Comparison of ENCODE assay signal across 34 cellular contexts in the genomic region with DNA sequence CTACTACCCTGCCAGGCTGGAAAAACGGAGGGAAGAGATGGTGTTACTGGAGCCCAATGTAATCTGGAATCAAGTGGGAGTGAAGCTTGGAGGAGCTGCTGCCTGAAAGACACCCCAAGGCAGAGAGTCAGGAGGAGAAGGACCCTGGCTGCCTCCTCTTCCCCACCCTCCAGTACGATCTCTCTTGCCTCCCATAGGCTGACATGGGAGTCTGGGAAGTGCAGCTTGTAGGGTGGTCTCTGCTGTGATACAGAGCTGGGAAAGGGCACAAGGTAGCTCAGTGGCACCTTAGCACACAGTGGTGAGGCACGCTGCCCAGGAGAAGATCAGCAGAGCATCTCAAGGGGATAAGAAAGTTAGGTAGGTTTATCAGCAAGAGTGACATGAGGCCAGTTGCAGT. TPM values are rescaled to one million over a fixed set of nuclear protein-coding genes. Genes with fewer than 3 reads are reported as not detected.
"Had no signal": no experiment of that assay in that cellular context is flagged by ENCODE, and none has a peak within 500 bp of the region (broad histone marks: within the 10 kb centered on the region; RNA-seq: fewer than 3 reads in every experiment).

No MANE protein-coding gene starts in this region.

- H3K9me3 ChIP-seq: adrenal gland, body of pancreas, breast epithelium had no signal

- H3K36me3 Mint-ChIP-seq: activated CD8-positive, alpha-beta memory T cell treated with anti-CD3 and anti-CD28 coated beads, Interleukin-2, amount 10 ng/mL, durations not matched to agents 7 days and 5 days; activated naive CD4-positive, alpha-beta T cell treated with anti-CD3 and anti-CD28 coated beads, Interleukin-2, amount 50 U/mL, for 72 hours; activated naive CD8-positive, alpha-beta T cell treated with anti-CD3 and anti-CD28 coated beads, Interleukin-2, amount 10 ng/mL, durations not matched to agents 7 days and 5 days had no signal

- H3K4me3 ChIP-seq: adrenal gland, body of pancreas, breast epithelium had no signal

- H3K36me3 ChIP-seq: adrenal gland, brain microvascular endothelial cell, breast epithelium had no signal

- H3K4me1 ChIP-seq: adrenal gland, body of pancreas, breast epithelium had no signal

- H3K27me3 ChIP-seq: adrenal gland, body of pancreas, brain microvascular endothelial cell had no signal

- H3K27me3 Mint-ChIP-seq: activated CD8-positive, alpha-beta memory T cell treated with anti-CD3 and anti-CD28 coated beads, Interleukin-2, amount 10 ng/mL, durations not matched to agents 7 days and 5 days had no signal

- DNase-seq: activated B cell treated with CpG ODN at 0.5 μM for 24 hours; activated CD4-positive, alpha-beta memory T cell treated with anti-CD3 and anti-CD28 coated beads, Interleukin-2, amount 10 ng/mL, durations not matched to agents 7 days and 5 days; activated CD4-positive, alpha-beta T cell treated with anti-CD3 and anti-CD28 coated beads for 4 hours; activated CD4-positive, alpha-beta T cell treated with anti-CD3 and anti-CD28 coated beads, Interleukin-2, amount 10 ng/mL, durations not matched to agents 24 days and 14 days; activated CD4-positive, alpha-beta T cell treated with anti-CD3 and anti-CD28 coated beads, Interleukin-2, amount 50 U/mL, for 48 hours; activated CD4-positive, CD25-positive, alpha-beta regulatory T cell treated with anti-CD3 and anti-CD28 coated beads, Interleukin-2, amount 50 U/mL, for 72 hours; activated CD8-positive, alpha-beta memory T cell treated with anti-CD3 and anti-CD28 coated beads for 24 hours; activated CD8-positive, alpha-beta memory T cell treated with anti-CD3 and anti-CD28 coated beads, Interleukin-2, amount 10 ng/mL, durations not matched to agents 7 days and 5 days; activated CD8-positive, alpha-beta memory T cell treated with anti-CD3 and anti-CD28 coated beads, Interleukin-2, amount 50 U/mL, for 48 hours; activated CD8-positive, alpha-beta T cell treated with anti-CD3 and anti-CD28 coated beads, Interleukin-2, amount 10 ng/mL, durations not matched to agents 7 days and 5 days; activated gamma-delta T cell treated with Interleukin-2 at 50 U/mL for 16 hours; activated naive CD4-positive, alpha-beta T cell; activated naive CD4-positive, alpha-beta T cell treated with anti-CD3 and anti-CD28 coated beads for 36 hours; activated naive CD4-positive, alpha-beta T cell treated with anti-CD3 and anti-CD28 coated beads, Interleukin-2, amount 50 U/mL, for 16 hours; activated naive CD8-positive, alpha-beta T cell treated with anti-CD3 and anti-CD28 coated beads, Interleukin-2, amount 10 ng/mL, durations not matched to agents 7 days and 5 days; activated T-cell treated with anti-CD3 and anti-CD28 coated beads, Interleukin-2, amount 50 U/mL, for 24 hours; activated T-cell treated with anti-CD3 and anti-CD28 coated beads, Interleukin-2, amount 50 U/mL, for 48 hours; adrenal gland; amniotic stem cell; aorta; body of pancreas; brain microvascular endothelial cell; central memory CD4-positive, alpha-beta T cell; SW 1271; T-helper 1 cell; T-helper 2 cell; T-helper 9 cell had no signal

- H3K27ac Mint-ChIP-seq: activated B cell treated with CpG ODN at 0.5 μM for 24 hours; activated CD4-positive, alpha-beta memory T cell treated with anti-CD3 and anti-CD28 coated beads, Interleukin-2, amount 10 ng/mL, durations not matched to agents 7 days and 5 days; activated CD4-positive, alpha-beta T cell treated with anti-CD3 and anti-CD28 coated beads, Interleukin-2, amount 10 ng/mL, durations not matched to agents 24 days and 14 days; activated CD8-positive, alpha-beta memory T cell treated with anti-CD3 and anti-CD28 coated beads, Interleukin-2, amount 10 ng/mL, durations not matched to agents 7 days and 5 days; activated CD8-positive, alpha-beta T cell treated with anti-CD3 and anti-CD28 coated beads, Interleukin-2, amount 10 ng/mL, durations not matched to agents 7 days and 5 days; activated naive CD4-positive, alpha-beta T cell treated with anti-CD3 and anti-CD28 coated beads for 36 hours; activated naive CD8-positive, alpha-beta T cell treated with anti-CD3 and anti-CD28 coated beads, Interleukin-2, amount 10 ng/mL, durations not matched to agents 7 days and 5 days; activated T-cell treated with anti-CD3 and anti-CD28 coated beads, Interleukin-2, amount 50 U/mL, for 24 hours; activated T-helper 17 cell treated with anti-CD3 and anti-CD28 coated beads, Interleukin-2, amount 50 U/mL, for 72 hours; T-helper 1 cell treated with Interleukin-12 subunit alpha and Interleukin-12 subunit beta and Interleukin-4 antibody, amounts not matched to agents 30 μg/mL and 1 μg/mL, for 36 hours; T-helper 2 cell treated with Interferon-gamma antibody and Interleukin-4, amounts not matched to agents 5 μg/mL and 100 μg/mL, for 36 hours had no signal

- ATAC-seq: activated CD8-positive, alpha-beta memory T cell treated with anti-CD3 and anti-CD28 coated beads, Interleukin-2, amount 10 ng/mL, durations not matched to agents 7 days and 5 days; activated CD8-positive, alpha-beta T cell treated with anti-CD3 and anti-CD28 coated beads, Interleukin-2, amount 10 ng/mL, durations not matched to agents 7 days and 5 days; activated naive CD4-positive, alpha-beta T cell treated with anti-CD3 and anti-CD28 coated beads, Interleukin-2, amount 50 U/mL, for 72 hours; activated T-helper 17 cell treated with anti-CD3 and anti-CD28 coated beads, Interleukin-2, amount 50 U/mL, for 72 hours; body of pancreas had no signal

- H3K4me3 Mint-ChIP-seq: activated B cell treated with CpG ODN at 0.5 μM for 24 hours; activated CD4-positive, alpha-beta memory T cell treated with anti-CD3 and anti-CD28 coated beads, Interleukin-2, amount 10 ng/mL, durations not matched to agents 7 days and 5 days; activated CD4-positive, alpha-beta T cell treated with anti-CD3 and anti-CD28 coated beads, Interleukin-2, amount 10 ng/mL, durations not matched to agents 24 days and 14 days; activated CD8-positive, alpha-beta memory T cell treated with anti-CD3 and anti-CD28 coated beads, Interleukin-2, amount 10 ng/mL, durations not matched to agents 7 days and 5 days; activated CD8-positive, alpha-beta T cell treated with anti-CD3 and anti-CD28 coated beads, Interleukin-2, amount 10 ng/mL, durations not matched to agents 7 days and 5 days; activated naive CD4-positive, alpha-beta T cell treated with anti-CD3 and anti-CD28 coated beads for 36 hours; activated naive CD8-positive, alpha-beta T cell treated with anti-CD3 and anti-CD28 coated beads, Interleukin-2, amount 10 ng/mL, durations not matched to agents 7 days and 5 days; activated T-cell treated with anti-CD3 and anti-CD28 coated beads, Interleukin-2, amount 50 U/mL, for 24 hours; activated T-helper 17 cell treated with anti-CD3 and anti-CD28 coated beads, Interleukin-2, amount 50 U/mL, for 72 hours; T-helper 1 cell treated with Interleukin-12 subunit alpha and Interleukin-12 subunit beta and Interleukin-4 antibody, amounts not matched to agents 30 μg/mL and 1 μg/mL, for 36 hours; T-helper 2 cell treated with Interferon-gamma antibody and Interleukin-4, amounts not matched to agents 5 μg/mL and 100 μg/mL, for 36 hours had no signal

- H3K9me3 Mint-ChIP-seq: activated B cell treated with CpG ODN at 0.5 μM for 24 hours; activated CD4-positive, alpha-beta memory T cell treated with anti-CD3 and anti-CD28 coated beads, Interleukin-2, amount 10 ng/mL, durations not matched to agents 7 days and 5 days; activated CD4-positive, alpha-beta T cell treated with anti-CD3 and anti-CD28 coated beads, Interleukin-2, amount 10 ng/mL, durations not matched to agents 24 days and 14 days; activated naive CD4-positive, alpha-beta T cell treated with anti-CD3 and anti-CD28 coated beads for 36 hours; activated naive CD4-positive, alpha-beta T cell treated with anti-CD3 and anti-CD28 coated beads, Interleukin-2, amount 50 U/mL, for 72 hours; activated naive CD8-positive, alpha-beta T cell treated with anti-CD3 and anti-CD28 coated beads, Interleukin-2, amount 10 ng/mL, durations not matched to agents 7 days and 5 days; activated T-cell treated with anti-CD3 and anti-CD28 coated beads, Interleukin-2, amount 50 U/mL, for 24 hours; activated T-helper 17 cell treated with anti-CD3 and anti-CD28 coated beads, Interleukin-2, amount 50 U/mL, for 72 hours; T-helper 1 cell treated with Interleukin-12 subunit alpha and Interleukin-12 subunit beta and Interleukin-4 antibody, amounts not matched to agents 30 μg/mL and 1 μg/mL, for 36 hours; T-helper 2 cell treated with Interferon-gamma antibody and Interleukin-4, amounts not matched to agents 5 μg/mL and 100 μg/mL, for 36 hours had no signal

- H3K27ac ChIP-seq: adrenal gland, body of pancreas, brain microvascular endothelial cell, breast epithelium, VCaP had no signal

- H3K4me1 Mint-ChIP-seq: activated B cell treated with CpG ODN at 0.5 μM for 24 hours; activated CD4-positive, alpha-beta memory T cell treated with anti-CD3 and anti-CD28 coated beads, Interleukin-2, amount 10 ng/mL, durations not matched to agents 7 days and 5 days; activated CD4-positive, alpha-beta T cell treated with anti-CD3 and anti-CD28 coated beads, Interleukin-2, amount 10 ng/mL, durations not matched to agents 24 days and 14 days; activated CD8-positive, alpha-beta memory T cell treated with anti-CD3 and anti-CD28 coated beads, Interleukin-2, amount 10 ng/mL, durations not matched to agents 7 days and 5 days; activated naive CD8-positive, alpha-beta T cell treated with anti-CD3 and anti-CD28 coated beads, Interleukin-2, amount 10 ng/mL, durations not matched to agents 7 days and 5 days; activated T-helper 17 cell treated with anti-CD3 and anti-CD28 coated beads, Interleukin-2, amount 50 U/mL, for 72 hours had no signal

RNA-seq across cellular contexts. Expression of gene EMX2, which starts 35.9 kb away (rescaled TPM):
- total RNA-seq: activated B cell treated with CpG ODN at 0.5 μM for 24 hours; activated CD4-positive, alpha-beta memory T cell treated with anti-CD3 and anti-CD28 coated beads, Interleukin-2, amount 10 ng/mL, durations not matched to agents 7 days and 5 days; activated CD4-positive, alpha-beta T cell treated with anti-CD3 and anti-CD28 coated beads, Interleukin-2, amount 10 ng/mL, durations not matched to agents 24 days and 14 days; activated CD8-positive, alpha-beta memory T cell treated with anti-CD3 and anti-CD28 coated beads, Interleukin-2, amount 10 ng/mL, durations not matched to agents 7 days and 5 days; activated CD8-positive, alpha-beta T cell treated with anti-CD3 and anti-CD28 coated beads, Interleukin-2, amount 10 ng/mL, durations not matched to agents 7 days and 5 days; activated naive CD4-positive, alpha-beta T cell treated with anti-CD3 and anti-CD28 coated beads for 36 hours; activated naive CD4-positive, alpha-beta T cell treated with anti-CD3 and anti-CD28 coated beads, Interleukin-2, amount 50 U/mL, for 72 hours; activated naive CD8-positive, alpha-beta T cell treated with anti-CD3 and anti-CD28 coated beads, Interleukin-2, amount 10 ng/mL, durations not matched to agents 7 days and 5 days; activated T-helper 17 cell treated with anti-CD3 and anti-CD28 coated beads, Interleukin-2, amount 50 U/mL, for 72 hours; astrocyte; body of pancreas had no signal
